Comparison of ENCODE assay signal across 8 cellular contexts in the genomic region with DNA sequence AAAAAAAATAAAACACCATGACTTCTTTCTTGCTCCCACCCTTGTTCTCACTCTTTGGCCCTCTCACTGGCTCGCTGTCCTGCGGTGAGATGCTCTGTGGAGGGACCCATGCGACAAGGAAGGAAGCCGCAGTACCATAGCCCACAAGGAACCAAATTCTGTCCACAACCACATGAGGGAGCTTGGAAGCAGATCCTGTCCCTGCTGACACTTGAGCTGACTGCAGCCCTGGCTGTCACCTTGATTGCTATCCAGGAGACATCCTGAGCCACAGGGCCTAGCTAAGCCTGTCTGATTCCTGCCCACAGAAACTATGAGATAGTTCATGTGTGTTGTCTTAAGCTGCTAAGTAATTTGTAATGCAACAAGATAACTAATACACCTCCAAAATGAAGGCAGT. TPM values are rescaled to one million over a fixed set of nuclear protein-coding genes. Genes with fewer than 3 reads are reported as not detected.
DNase-seq lines count a peak whose midpoint lies in the region; ATAC-seq and TF ChIP-seq lines count a peak whose summit lies in the region.

No MANE protein-coding gene starts in this region.

- no peak overlapping the region for H3K27ac Mint-ChIP-seq in activated CD4-positive, alpha-beta memory T cell treated with anti-CD3 and anti-CD28 coated beads for 36 hours
- H3K27ac Mint-ChIP-seq in activated CD4-positive, alpha-beta memory T cell treated with anti-CD3 and anti-CD28 coated beads, Interleukin-2, amount 10 ng/mL, durations not matched to agents 7 days and 5 days = no peak overlapping the region

- H3K4me3 ChIP-seq in choroid plexus epithelial cell (ENCODE audit: low read depth, low read length) = no peak overlapping the region

- POLR2A ChIA-PET in activated CD4-positive, alpha-beta memory T cell treated with anti-CD3 and anti-CD28 coated beads for 36 hours (lab: Charles Lee) = no interaction called here
- POLR2A ChIA-PET in activated CD4-positive, alpha-beta memory T cell treated with anti-CD3 and anti-CD28 coated beads, Interleukin-2, amount 10 ng/mL, durations not matched to agents 7 days and 5 days (lab: Charles Lee) = interaction anchor here (1.8 kb wide), 1 partner anchor 79 kb away, joined by 6 read pairs; no protein-coding TSS in a partner anchor

- intact Hi-C loops in activated CD4-positive, alpha-beta memory T cell treated with anti-CD3 and anti-CD28 coated beads for 36 hours (cut with micrococcal nuclease) = loop anchor here (1.0 kb wide), 1 partner anchor 99 kb away; no protein-coding TSS in a partner anchor

- no peak overlapping the region for H3K4me3 Mint-ChIP-seq in activated CD4-positive, alpha-beta memory T cell treated with anti-CD3 and anti-CD28 coated beads for 36 hours
- H3K4me3 Mint-ChIP-seq in activated CD4-positive, alpha-beta memory T cell treated with anti-CD3 and anti-CD28 coated beads, Interleukin-2, amount 10 ng/mL, durations not matched to agents 7 days and 5 days = no peak overlapping the region

- peaks cover 6% of the 10 kb centered on the region for H3K27me3 Mint-ChIP-seq in activated CD4-positive, alpha-beta memory T cell treated with anti-CD3 and anti-CD28 coated beads for 36 hours
- H3K27me3 Mint-ChIP-seq in activated CD4-positive, alpha-beta memory T cell treated with anti-CD3 and anti-CD28 coated beads, Interleukin-2, amount 10 ng/mL, durations not matched to agents 7 days and 5 days = peaks cover 18% of the 10 kb centered on the region

- CTCF ChIA-PET in activated CD4-positive, alpha-beta memory T cell treated with anti-CD3 and anti-CD28 coated beads for 36 hours (lab: Charles Lee) = interaction anchor here (0.9 to 3.5 kb wide), 5 partner anchors 26 to 98 kb away, joined by 3 to 22 read pairs (median 4); a partner anchor contains a TSS
- CTCF ChIA-PET in activated CD4-positive, alpha-beta memory T cell treated with anti-CD3 and anti-CD28 coated beads, Interleukin-2, amount 10 ng/mL, durations not matched to agents 7 days and 5 days (lab: Charles Lee) = interaction anchor here (1.0 to 1.3 kb wide), 3 partner anchors 22 to 98 kb away, joined by 3 to 4 read pairs (median 3); a partner anchor contains a TSS

- TF ChIP-seq CTCF in choroid plexus epithelial cell (conservative IDR thresholded peaks at IDR 0.05; ENCODE audit: low read depth, low read length) = peak; percentile 63

- H3K36me3 Mint-ChIP-seq in activated CD4-positive, alpha-beta memory T cell treated with anti-CD3 and anti-CD28 coated beads for 36 hours = no peaks in the 10 kb centered on the region
- H3K36me3 Mint-ChIP-seq in activated CD4-positive, alpha-beta memory T cell treated with anti-CD3 and anti-CD28 coated beads, Interleukin-2, amount 10 ng/mL, durations not matched to agents 7 days and 5 days (ENCODE audit: low read depth) = no peaks in the 10 kb centered on the region

- ATAC-seq in GM19395 (IDR thresholded peaks at IDR 0.05; ENCODE audit: unreplicated experiment) = no peak
- ATAC-seq in HG02798 (IDR thresholded peaks at IDR 0.05; ENCODE audit: poor library complexity, unreplicated experiment) = no peak

- DNase-seq in activated CD4-positive, alpha-beta memory T cell treated with anti-CD3 and anti-CD28 coated beads for 36 hours = peak; percentile 37
- no peak for DNase-seq in activated CD4-positive, alpha-beta memory T cell treated with anti-CD3 and anti-CD28 coated beads, Interleukin-2, amount 10 ng/mL, durations not matched to agents 7 days and 5 days
- peak; percentile 0 for DNase-seq in NCI-H2081 treated with DMSO at 0.1 percent for 48 hours (lab: John Stamatoyannopoulos, UW)
- DNase-seq in choroid plexus epithelial cell (ENCODE audit: low read depth) = peak; percentile 63
- peak; percentile 71 for DNase-seq in midbrain (lab: John Stamatoyannopoulos, UW)
- no peak for DNase-seq in NCI-H226

- peaks cover 26% of the 10 kb centered on the region for H3K4me1 Mint-ChIP-seq in activated CD4-positive, alpha-beta memory T cell treated with anti-CD3 and anti-CD28 coated beads for 36 hours (ENCODE audit: low read depth)
- peaks cover 20% of the 10 kb centered on the region for H3K4me1 Mint-ChIP-seq in activated CD4-positive, alpha-beta memory T cell treated with anti-CD3 and anti-CD28 coated beads, Interleukin-2, amount 10 ng/mL, durations not matched to agents 7 days and 5 days

- H3K9me3 Mint-ChIP-seq in activated CD4-positive, alpha-beta memory T cell treated with anti-CD3 and anti-CD28 coated beads for 36 hours = no peaks in the 10 kb centered on the region
- no peaks in the 10 kb centered on the region for H3K9me3 Mint-ChIP-seq in activated CD4-positive, alpha-beta memory T cell treated with anti-CD3 and anti-CD28 coated beads, Interleukin-2, amount 10 ng/mL, durations not matched to agents 7 days and 5 days

RNA-seq across cellular contexts. Expression of a gene that starts 4.8 kb away (rescaled TPM):
- 100 to 1,000 TPM; 102 to 105 TPM for total RNA-seq in activated CD4-positive, alpha-beta memory T cell treated with anti-CD3 and anti-CD28 coated beads for 36 hours
- 10 to 100 TPM; 47.9 to 51.4 TPM for total RNA-seq in activated CD4-positive, alpha-beta memory T cell treated with anti-CD3 and anti-CD28 coated beads, Interleukin-2, amount 10 ng/mL, durations not matched to agents 7 days and 5 days

RNA-seq across cellular contexts. Expression of a gene that starts 14.3 kb away (rescaled TPM):
- total RNA-seq in activated CD4-positive, alpha-beta memory T cell treated with anti-CD3 and anti-CD28 coated beads for 36 hours = 1 to 10 TPM; 3.1 to 3.9 TPM
- 1 to 10 TPM; 1.8 to 2.5 TPM for total RNA-seq in activated CD4-positive, alpha-beta memory T cell treated with anti-CD3 and anti-CD28 coated beads, Interleukin-2, amount 10 ng/mL, durations not matched to agents 7 days and 5 days

RNA-seq across cellular contexts. Expression of a gene that starts 22.0 kb away (rescaled TPM):
- total RNA-seq in activated CD4-positive, alpha-beta memory T cell treated with anti-CD3 and anti-CD28 coated beads for 36 hours = 1 to 10 TPM; 4.4 to 4.8 TPM
- 10 to 100 TPM; 10.4 to 12.3 TPM for total RNA-seq in activated CD4-positive, alpha-beta memory T cell treated with anti-CD3 and anti-CD28 coated beads, Interleukin-2, amount 10 ng/mL, durations not matched to agents 7 days and 5 days

RNA-seq across cellular contexts. Expression of a gene that starts 28.9 kb away (rescaled TPM):
- not detected for total RNA-seq in activated CD4-positive, alpha-beta memory T cell treated with anti-CD3 and anti-CD28 coated beads for 36 hours
- total RNA-seq in activated CD4-positive, alpha-beta memory T cell treated with anti-CD3 and anti-CD28 coated beads, Interleukin-2, amount 10 ng/mL, durations not matched to agents 7 days and 5 days = not detected

RNA-seq across cellular contexts. Expression of a gene that starts 34.9 kb away (rescaled TPM):
- total RNA-seq in activated CD4-positive, alpha-beta memory T cell treated with anti-CD3 and anti-CD28 coated beads for 36 hours = under 1 TPM in 1 of 2 experiments, not detected in 1; 0.94 TPM
- not detected for total RNA-seq in activated CD4-positive, alpha-beta memory T cell treated with anti-CD3 and anti-CD28 coated beads, Interleukin-2, amount 10 ng/mL, durations not matched to agents 7 days and 5 days

Comparison
In these comparisons a context has a peak if more than half of its experiments do, and no peak if none do; other contexts are left out.
1. DNase-seq: peak in activated CD4-positive, alpha-beta memory T cell treated with anti-CD3 and anti-CD28 coated beads for 36 hours (single experiment), NCI-H2081 treated with DMSO at 0.1 percent for 48 hours (single experiment), choroid plexus epithelial cell (single experiment) and midbrain (single experiment); none in activated CD4-positive, alpha-beta memory T cell treated with anti-CD3 and anti-CD28 coated beads, Interleukin-2, amount 10 ng/mL, durations not matched to agents 7 days and 5 days (single experiment) and NCI-H226 (single experiment).